ENCODE assay signal across 1 cellular context in genomic region chr5:78555870-78556269, GRCh38.
TF ChIP-seq lines count a peak whose summit lies in the region.

No MANE protein-coding gene starts in this region.

TF ChIP-seq in GM12878, 131 proteins besides CTCF, POLR2A, EP300 and RAD21 (continued from another document):
- TF ChIP-seq PRDM15 (CRISPR knock-in tag; IDR thresholded peaks at IDR 0.05) (no peak), MEF2B (IDR thresholded peaks at IDR 0.05; ENCODE audit: partially characterized antibody, poor library complexity, severe bottlenecking) (no peak), POLR2AphosphoS2 (IDR thresholded peaks at IDR 0.05; ENCODE audit: low read depth, low read length) (no peak), CHD1 (IDR thresholded peaks at IDR 0.05; ENCODE audit: low read depth, low read length) (no peak), ZNF384 (IDR thresholded peaks at IDR 0.05; ENCODE audit: borderline replicate concordance, low read depth, low read length) (no peak), REST (IDR thresholded peaks at IDR 0.05; ENCODE audit: low read depth, low read length) (no peak)
